26 cellular contexts compared by ENCODE assay signal in the genomic region with DNA sequence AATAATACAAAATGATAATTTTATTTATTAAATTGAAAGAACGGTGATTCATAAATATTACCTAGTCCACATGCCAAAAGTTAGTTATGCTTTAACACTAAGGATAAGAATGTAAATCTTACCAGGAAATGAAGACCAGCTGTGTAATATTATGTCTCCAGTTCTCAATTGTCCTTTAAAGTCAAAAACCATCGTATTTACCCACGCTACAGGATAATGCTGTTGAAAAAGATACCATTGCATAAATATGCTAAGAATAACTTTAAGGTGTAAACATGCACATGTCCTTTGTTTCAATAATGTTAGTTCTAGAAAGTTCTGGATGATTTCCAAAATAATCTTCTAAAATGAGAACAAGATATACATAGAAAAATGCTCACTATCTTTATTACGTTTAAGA.
DNase-seq lines count a peak whose midpoint lies in the region; ATAC-seq, FAIRE-seq and TF ChIP-seq lines count a peak whose summit lies in the region.
"Had no signal": no experiment of that assay in that cellular context is flagged by ENCODE, and none has a peak within 500 bp of the region (broad histone marks: within the 10 kb centered on the region; RNA-seq: fewer than 3 reads in every experiment).

No MANE protein-coding gene starts in this region.

- BruUV-seq in endothelial cell of umbilical vein (replicated peaks; lab: Mats Ljungman, UMichigan): no TSS peak

- no peaks in the 10 kb centered on the region for H3K4me1 ChIP-seq in astrocyte (ENCODE audit: insufficient read depth, low read length)
- no peaks in the 10 kb centered on the region for H3K4me1 ChIP-seq in endothelial cell of umbilical vein (ENCODE audit: control insufficient read depth, extremely low read depth, insufficient read depth, low read length)
- H3K4me1 ChIP-seq in pancreas: peaks cover 0 to 5% (median 3%) of the 10 kb centered on the region in 3 donors
- H3K4me1 ChIP-seq: A549; BE2C; BLaER1 treated with 17β-estradiol and CSF1 and Interleukin-3, amounts not matched to agents 10 nM and 100 nM had no signal

- H3K27ac Mint-ChIP-seq in astrocyte (ENCODE audit: unreplicated experiment): no peak overlapping the region
- H3K27ac Mint-ChIP-seq: CD4-positive, alpha-beta T cell; CD8-positive, alpha-beta memory T cell; GM23338; H9; HFFc6 had no signal

- H3K4me3 Mint-ChIP-seq in astrocyte (ENCODE audit: unreplicated experiment): no peak overlapping the region
- H3K4me3 Mint-ChIP-seq: CD14-positive monocyte; CD4-positive, alpha-beta T cell; CD8-positive, alpha-beta memory T cell; GM23338; H9; HFFc6 had no signal

- H3K27me3 ChIP-seq in astrocyte (ENCODE audit: insufficient read depth, low read length) (no peaks in the 10 kb centered on the region), endothelial cell of umbilical vein (ENCODE audit: control insufficient read depth in 2 of 2, insufficient read depth in 2 of 2, low read length in 2 of 2) (no peaks in the 10 kb centered on the region), pancreas (no peaks in the 10 kb centered on the region)
- H3K27me3 ChIP-seq: BE2C; BLaER1 treated with 17β-estradiol and CSF1 and Interleukin-3, amounts not matched to agents 10 nM and 100 nM had no signal

- H3K36me3 Mint-ChIP-seq in astrocyte (ENCODE audit: low read depth, unreplicated experiment): no peaks in the 10 kb centered on the region

- H3K9ac ChIP-seq in astrocyte (ENCODE audit: low read length) (no peak overlapping the region), endothelial cell of umbilical vein (replicated peaks; ENCODE audit: extremely low read depth, insufficient read depth, low read length) (no peak overlapping the region)
- H3K9ac ChIP-seq: BLaER1 treated with 17β-estradiol and CSF1 and Interleukin-3, amounts not matched to agents 10 nM and 100 nM had no signal

- H4K20me1 ChIP-seq in astrocyte (ENCODE audit: insufficient read depth, low read length) (no peaks in the 10 kb centered on the region), endothelial cell of umbilical vein (replicated peaks; ENCODE audit: control insufficient read depth, extremely low read depth, insufficient read depth, low read length) (no peaks in the 10 kb centered on the region)
- H4K20me1 ChIP-seq: BLaER1 treated with 17β-estradiol and CSF1 and Interleukin-3, amounts not matched to agents 10 nM and 100 nM had no signal

- H3K27me3 Mint-ChIP-seq in astrocyte (ENCODE audit: low read depth, unreplicated experiment): no peaks in the 10 kb centered on the region
- H3K27me3 Mint-ChIP-seq: CD4-positive, alpha-beta T cell; CD8-positive, alpha-beta memory T cell had no signal

- TF ChIP-seq POLR2A in endothelial cell of umbilical vein (IDR thresholded peaks at IDR 0.05; ENCODE audit: low read depth, low read length): no peak

- TF ChIP-seq CTCF in astrocyte (IDR thresholded peaks at IDR 0.05; ENCODE audit: insufficient read depth, low read depth, low read length) (no peak), endothelial cell of umbilical vein (IDR thresholded peaks at IDR 0.05; ENCODE audit: extremely low read depth in 1 of 2, insufficient read depth in 1 of 2, low read depth in 1 of 2, low read length in 2 of 2) (no peak), pancreas (IDR thresholded peaks at IDR 0.05) (no peak)

- no peaks in the 10 kb centered on the region for H3K4me1 Mint-ChIP-seq in astrocyte (ENCODE audit: low read depth, unreplicated experiment)
- H3K4me1 Mint-ChIP-seq: CD14-positive monocyte; CD8-positive, alpha-beta memory T cell; GM23338; H9 had no signal

- no peaks in the 10 kb centered on the region for H3K9me3 Mint-ChIP-seq in astrocyte (ENCODE audit: unreplicated experiment)
- H3K9me3 Mint-ChIP-seq: CD14-positive monocyte; CD4-positive, alpha-beta T cell; CD8-positive, alpha-beta memory T cell; GM23338; H9; HFFc6 had no signal

- peak; percentile 16 for FAIRE-seq in A204.1 (lab: Jason Lieb, UNC)
- FAIRE-seq in astrocyte (lab: Jason Lieb, UNC): peak; percentile 74
- no peak for FAIRE-seq in endothelial cell of umbilical vein (lab: Jason Lieb, UNC)
- FAIRE-seq in pancreas (lab: Jason Lieb, UNC): peak; percentile 29
- FAIRE-seq: A549, D721Med, GM12878, GM19239 had no signal

- dilution Hi-C loops in endothelial cell of umbilical vein (cut with MboI; ENCODE audit: extremely low pct_ligation_motif_present, low sequenced_read_pairs): no loop called here

- no peaks in the 10 kb centered on the region for H3K9me1 ChIP-seq in endothelial cell of umbilical vein (replicated peaks; ENCODE audit: control insufficient read depth, extremely low read depth, insufficient read depth, low read length)

- H3K4me3 ChIP-seq in astrocyte (ENCODE audit: insufficient read depth, low read depth, low read length) (no peak overlapping the region), endothelial cell of umbilical vein (replicated peaks in 1 of 3; ENCODE audit: insufficient read depth in 1 of 3, low read depth in 1 of 3, low read length in 3 of 3) (no peak overlapping the region), pancreas (no peak overlapping the region)
- H3K4me3 ChIP-seq: A549; BLaER1 treated with 17β-estradiol and CSF1 and Interleukin-3, amounts not matched to agents 10 nM and 100 nM; GM12878; GM23338 had no signal

- H3K9me3 ChIP-seq in astrocyte (ENCODE audit: insufficient read depth, low read depth, low read length) (no peaks in the 10 kb centered on the region), endothelial cell of umbilical vein (replicated peaks; ENCODE audit: control insufficient read depth, insufficient read depth, low read length) (no peaks in the 10 kb centered on the region), pancreas (no peaks in the 10 kb centered on the region)
- H3K9me3 ChIP-seq: A549; BE2C; BLaER1 treated with 17β-estradiol and CSF1 and Interleukin-3, amounts not matched to agents 10 nM and 100 nM had no signal

- H3K4me2 ChIP-seq in astrocyte (ENCODE audit: low read length) (no peak overlapping the region), endothelial cell of umbilical vein (ENCODE audit: insufficient read depth, low read length) (no peak overlapping the region)
- H3K4me2 ChIP-seq: A549; BLaER1 treated with 17β-estradiol and CSF1 and Interleukin-3, amounts not matched to agents 10 nM and 100 nM; GM23338 had no signal

- no peak for ATAC-seq in pancreas
- ATAC-seq in GM21528 (IDR thresholded peaks at IDR 0.05; ENCODE audit: low FRiP score, unreplicated experiment): no peak
- ATAC-seq: A549, GM12878, GM23338 had no signal

- DNase-seq in astrocyte (ENCODE audit: low read depth) (no peak), endothelial cell of umbilical vein (ENCODE audit: low read depth, low spot score) (peak; percentile 68), pancreas (no peak), NCI-H774 (lab: John Stamatoyannopoulos, UW) (no peak), anterior cingulate cortex (lab: John Stamatoyannopoulos, UW) (no peak)
- DNase-seq: ACHN; AML-193; BE2C; CD4-positive, alpha-beta T cell; CD8-positive, alpha-beta memory T cell; DMS 273 treated with DMSO at 0.1 percent for 48 hours; DMS79; EL; GDM1; H9; HFFc6 had no signal

- POLR2A ChIA-PET in endothelial cell of umbilical vein (lab: Charles Lee): interaction anchor here (0.6 kb wide), 1 partner anchor 130 kb away, joined by 3 read pairs; no protein-coding TSS in a partner anchor

- H2AFZ ChIP-seq in astrocyte (ENCODE audit: low read depth, low read length) (no peak overlapping the region), endothelial cell of umbilical vein (ENCODE audit: low read depth, low read length) (no peak overlapping the region)
- H2AFZ ChIP-seq: GM23338 had no signal

- CTCF ChIA-PET in endothelial cell of umbilical vein (lab: Charles Lee): interaction anchor here (0.9 to 18.4 kb wide), 6 partner anchors 12 to 206 kb away, joined by 3 to 862 read pairs (median 4); no protein-coding TSS in a partner anchor

- intact Hi-C loops in endothelial cell of umbilical vein (cut with micrococcal nuclease): no loop called here
- intact Hi-C loops in pancreas (cut with DNase I): no loop called here

- H3K36me3 ChIP-seq in astrocyte (ENCODE audit: insufficient read depth, low read length) (peaks cover 3% of the 10 kb centered on the region), endothelial cell of umbilical vein (ENCODE audit: control insufficient read depth in 2 of 2, extremely low read depth in 1 of 2, insufficient read depth in 2 of 2, low read length in 2 of 2) (no peaks in the 10 kb centered on the region), pancreas (peaks cover 0 to 7% (median 0%) of the 10 kb centered on the region in 3 donors)
- H3K36me3 ChIP-seq: BE2C had no signal

- WGBS in pancreas, 2 donors: 43 to 46% methylated on average over 4 of the region's 4 CpGs

- H3K79me2 ChIP-seq in astrocyte (ENCODE audit: insufficient read depth, low read length): no peaks in the 10 kb centered on the region
- no peaks in the 10 kb centered on the region for H3K79me2 ChIP-seq in endothelial cell of umbilical vein (ENCODE audit: control insufficient read depth, insufficient read depth, low read length)

- H3K27ac ChIP-seq in astrocyte (ENCODE audit: low read depth, low read length): no peak overlapping the region
- H3K27ac ChIP-seq in endothelial cell of umbilical vein (ENCODE audit: insufficient read depth, low read depth, low read length): no peak overlapping the region
- no peak overlapping the region for H3K27ac ChIP-seq in pancreas
- H3K27ac ChIP-seq: 22Rv1; A549; BLaER1 treated with 17β-estradiol and CSF1 and Interleukin-3, amounts not matched to agents 10 nM and 100 nM had no signal

TF ChIP-seq in endothelial cell of umbilical vein, 7 proteins besides CTCF, POLR2A, EP300 and RAD21:
- TF ChIP-seq MYC (IDR thresholded peaks at IDR 0.05; ENCODE audit: low read depth, low read length) (no peak), EZH2 (IDR thresholded peaks at IDR 0.05; ENCODE audit: borderline replicate concordance, low read depth, low read length, severe bottlenecking) (no peak), GATA2 (IDR thresholded peaks at IDR 0.05; ENCODE audit: insufficient read depth, insufficient read length, low read depth, low read length) (no peak), POLR2AphosphoS5 (IDR thresholded peaks at IDR 0.05; ENCODE audit: insufficient read depth, low read depth, low read length) (no peak), JUN (IDR thresholded peaks at IDR 0.05; ENCODE audit: borderline replicate concordance, insufficient read depth, insufficient read length, low read depth) (no peak), FOS (IDR thresholded peaks at IDR 0.05; ENCODE audit: borderline replicate concordance, insufficient read depth, low read length) (no peak)
- TF ChIP-seq, protein P1, sequence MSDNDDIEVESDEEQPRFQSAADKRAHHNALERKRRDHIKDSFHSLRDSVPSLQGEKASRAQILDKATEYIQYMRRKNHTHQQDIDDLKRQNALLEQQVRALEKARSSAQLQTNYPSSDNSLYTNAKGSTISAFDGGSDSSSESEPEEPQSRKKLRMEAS (IDR thresholded peaks at IDR 0.05; ENCODE audit: insufficient read depth, insufficient read length): no peak
